ENCODE assay signal across 24 cellular contexts in genomic region chr14:26993541-26993940, GRCh38.
"Had no signal": no experiment of that assay in that cellular context is flagged by ENCODE, and none has a peak within 500 bp of the region (broad histone marks: within the 10 kb centered on the region; RNA-seq: fewer than 3 reads in every experiment).

No MANE protein-coding gene starts in this region.

- H3K4me2 ChIP-seq: hepatocyte had no signal

- H3K27me3 ChIP-seq: breast epithelium, colonic mucosa, dorsolateral prefrontal cortex, esophagus muscularis mucosa, hepatocyte, right atrium auricular region, uterus had no signal

- H3K36me3 ChIP-seq: breast epithelium, colonic mucosa, esophagus muscularis mucosa, lower lobe of right lung, right atrium auricular region, uterus had no signal

- H2AFZ ChIP-seq: hepatocyte had no signal

- H3K27ac ChIP-seq: dorsolateral prefrontal cortex, esophagus muscularis mucosa, hepatocyte, lower lobe of right lung, right atrium auricular region, uterus had no signal

- ATAC-seq: activated T-cell treated with anti-CD3 and anti-CD28 coated beads, Interleukin-2, amount 50 U/mL, for 4 hours; effector memory CD8-positive, alpha-beta T cell; left lobe of liver; lower lobe of right lung; naive thymus-derived CD4-positive, alpha-beta T cell; stimulated activated naive CD8-positive, alpha-beta T cell treated with anti-CD3 and anti-CD28 coated beads, Interleukin-15, Interleukin-2, amounts not matched to agents 100 U/mL and 50 U/mL, for 24 hours had no signal

- H3K79me2 ChIP-seq: hepatocyte had no signal

- H3K4me3 Mint-ChIP-seq: activated naive CD8-positive, alpha-beta T cell treated with anti-CD3 and anti-CD28 coated beads, Interleukin-2, amount 10 ng/mL, durations not matched to agents 7 days and 5 days; activated T-cell treated with anti-CD3 and anti-CD28 coated beads, Interleukin-2, amount 50 U/mL, for 4 hours; effector memory CD8-positive, alpha-beta T cell; immature natural killer cell; naive thymus-derived CD4-positive, alpha-beta T cell had no signal

- H3K9me3 ChIP-seq: colonic mucosa, esophagus muscularis mucosa, lower lobe of right lung, right atrium auricular region, uterus had no signal

- DNase-seq: activated CD4-positive, alpha-beta T cell treated with anti-CD3 and anti-CD28 coated beads, Interleukin-2, amount 50 U/mL, for 48 hours; activated CD8-positive, alpha-beta memory T cell treated with anti-CD3 and anti-CD28 coated beads, Interleukin-2, amount 50 U/mL, for 48 hours; activated naive CD4-positive, alpha-beta T cell; activated naive CD8-positive, alpha-beta T cell treated with anti-CD3 and anti-CD28 coated beads, Interleukin-2, amount 10 ng/mL, durations not matched to agents 7 days and 5 days; activated T-cell treated with anti-CD3 and anti-CD28 coated beads, Interleukin-2, amount 50 U/mL, for 4 hours; amniotic stem cell; colonic mucosa; dorsolateral prefrontal cortex; effector memory CD8-positive, alpha-beta T cell; glutamatergic neuron; immature natural killer cell; lower lobe of right lung; naive thymus-derived CD4-positive, alpha-beta T cell; stimulated activated CD4-positive, alpha-beta T cell treated with anti-CD3 and anti-CD28 coated beads, Interleukin-4, amount 100 ng/mL, for 24 hours; stimulated activated naive CD8-positive, alpha-beta T cell treated with anti-CD3 and anti-CD28 coated beads, Interleukin-15, Interleukin-2, amounts not matched to agents 100 U/mL and 50 U/mL, for 24 hours; T-helper 9 cell; trophoblast cell; uterus had no signal

- H3K4me1 ChIP-seq: breast epithelium, colonic mucosa, esophagus muscularis mucosa, lower lobe of right lung, right atrium auricular region, uterus had no signal

- H3K36me3 Mint-ChIP-seq: activated naive CD8-positive, alpha-beta T cell treated with anti-CD3 and anti-CD28 coated beads, Interleukin-2, amount 10 ng/mL, durations not matched to agents 7 days and 5 days; immature natural killer cell; naive thymus-derived CD4-positive, alpha-beta T cell had no signal

- H3K4me3 ChIP-seq: breast epithelium, colonic mucosa, dorsolateral prefrontal cortex, esophagus muscularis mucosa, hepatocyte, lower lobe of right lung, right atrium auricular region, uterus had no signal

- H3K4me1 Mint-ChIP-seq: activated naive CD8-positive, alpha-beta T cell treated with anti-CD3 and anti-CD28 coated beads, Interleukin-2, amount 10 ng/mL, durations not matched to agents 7 days and 5 days; immature natural killer cell; naive thymus-derived CD4-positive, alpha-beta T cell had no signal

- H3K27ac Mint-ChIP-seq: activated naive CD8-positive, alpha-beta T cell treated with anti-CD3 and anti-CD28 coated beads, Interleukin-2, amount 10 ng/mL, durations not matched to agents 7 days and 5 days; activated T-helper 2 cell treated with anti-CD3 and anti-CD28 coated beads, Interferon-gamma antibody, Interleukin-2, Interleukin-4, amounts not matched to agents 10 μg/mL and 5 μg/mL and 100 μg/mL, durations not matched to agents 14 hours and 24 hours and 36 hours; effector memory CD8-positive, alpha-beta T cell; immature natural killer cell; naive thymus-derived CD4-positive, alpha-beta T cell had no signal

- H3K27me3 Mint-ChIP-seq: activated naive CD8-positive, alpha-beta T cell treated with anti-CD3 and anti-CD28 coated beads, Interleukin-2, amount 10 ng/mL, durations not matched to agents 7 days and 5 days; effector memory CD8-positive, alpha-beta T cell; naive thymus-derived CD4-positive, alpha-beta T cell had no signal
